Comparison of ENCODE assay signal across 8 cellular contexts in genomic region chr4:82899339-82899738, GRCh38. TPM values are rescaled to one million over a fixed set of nuclear protein-coding genes. Genes with fewer than 3 reads are reported as not detected.
A peak's percentile ranks its signal among the peaks of the same experiment; 100 is the strongest.
DNase-seq lines count a peak whose midpoint lies in the region; ATAC-seq and TF ChIP-seq lines count a peak whose summit lies in the region.
"Had no signal": no experiment of that assay in that cellular context is flagged by ENCODE, and none has a peak within 500 bp of the region (broad histone marks: within the 10 kb centered on the region; RNA-seq: fewer than 3 reads in every experiment).

No MANE protein-coding gene starts in this region.

- peaks cover 25% of the 10 kb centered on the region for H3K36me3 Mint-ChIP-seq in GM23338 (ENCODE audit: low read depth)

- no peak for TF ChIP-seq EP300 in stomach (IDR thresholded peaks at IDR 0.05)

- H3K4me2 ChIP-seq in GM23338 = peak overlapping the region; percentile 93

- H3K4me1 ChIP-seq in GM23338 (ENCODE audit: insufficient read depth) = 0 out of 2 replicates have a peak, but pooled peaks cover 4% of the 10 kb centered on the region
- no peaks in the 10 kb centered on the region for H3K4me1 ChIP-seq in iPS DF 6.9 (ENCODE audit: control insufficient read depth, insufficient read depth, low read length)
- peaks cover 14 to 46% (median 28%) of the 10 kb centered on the region in 4 donors for H3K4me1 ChIP-seq in stomach

- H3K27ac ChIP-seq in GM23338 (ENCODE audit: low read depth) = peak overlapping the region; percentile 98
- H3K27ac ChIP-seq in SK-N-MC = peak overlapping the region; percentile 89
- H3K27ac ChIP-seq in iPS DF 6.9 (ENCODE audit: low read length) = no peak overlapping the region
- H3K27ac ChIP-seq in stomach = peak overlapping the region; percentile 77 to 100 (median 99)

- H3K27me3 ChIP-seq in GM23338 (ENCODE audit: insufficient read depth) (no peaks in the 10 kb centered on the region), iPS DF 6.9 (ENCODE audit: control insufficient read depth, insufficient read depth, low read length) (no peaks in the 10 kb centered on the region), stomach (no peaks in the 10 kb centered on the region)

- peaks cover 34% of the 10 kb centered on the region; the same call in 1 of the 2 replicates for H3K36me3 ChIP-seq in GM23338 (ENCODE audit: insufficient read depth)
- peaks cover 50% of the 10 kb centered on the region for H3K36me3 ChIP-seq in SK-N-MC (ENCODE audit: insufficient read depth, low read length)
- H3K36me3 ChIP-seq in iPS DF 6.9 (ENCODE audit: control insufficient read depth, insufficient read depth, low read length) = peaks cover 1% of the 10 kb centered on the region; the same call in 1 of the 2 replicates
- peaks cover 6 to 32% (median 20%) of the 10 kb centered on the region in 4 donors for H3K36me3 ChIP-seq in stomach

- peaks cover 8% of the 10 kb centered on the region for H3K4me1 Mint-ChIP-seq in GM23338

- H2AFZ ChIP-seq in GM23338 = no peak overlapping the region

- intact Hi-C loops in stomach (cut with DNase I; ENCODE audit: low total_unique reads) = no loop called here

- H4K20me1 ChIP-seq in GM23338 (replicated peaks; ENCODE audit: insufficient read depth) = peaks cover 30% of the 10 kb centered on the region

- peaks cover 2% of the 10 kb centered on the region for H3K27me3 Mint-ChIP-seq in GM23338 (ENCODE audit: insufficient read depth, low read depth, poor library complexity)

- peaks cover 86% of the 10 kb centered on the region for H3K79me2 ChIP-seq in GM23338 (replicated peaks; ENCODE audit: insufficient read depth)

- no peak for DNase-seq in GM23338 (ENCODE audit: low spot score)
- DNase-seq in SK-N-MC (ENCODE audit: low read depth, low spot score) = no peak
- no peak for DNase-seq in iPS DF 6.9 (ENCODE audit: low read depth, low spot score)
- DNase-seq in stomach = no peak
- no peak for DNase-seq in NCI-H1105 treated with DMSO at 0.1 percent for 48 hours (lab: John Stamatoyannopoulos, UW)
- DNase-seq in NCI-H1694 treated with DMSO at 0.1 percent for 48 hours (lab: John Stamatoyannopoulos, UW) = no peak
- DNase-seq: nucleus accumbens had no signal

- H3K9me3 ChIP-seq in SK-N-MC (ENCODE audit: low read depth, low read length) (no peaks in the 10 kb centered on the region), iPS DF 6.9 (ENCODE audit: control insufficient read depth, insufficient read depth, low read length) (no peaks in the 10 kb centered on the region), stomach (no peaks in the 10 kb centered on the region)

- H3K9me3 Mint-ChIP-seq in GM23338 = no peaks in the 10 kb centered on the region

- ATAC-seq in GM23338 (no peak), HG03280 (IDR thresholded peaks at IDR 0.05; ENCODE audit: unreplicated experiment) (no peak)

- H3K9me2 ChIP-seq in GM23338 (ENCODE audit: insufficient read depth) = no peaks in the 10 kb centered on the region

- peak overlapping the region; percentile 86 for H3K4me3 ChIP-seq in GM23338
- H3K4me3 ChIP-seq in SK-N-MC = peak overlapping the region; percentile 90
- peak overlapping the region; percentile 87; the same call in 1 of the 2 replicates for H3K4me3 ChIP-seq in iPS DF 6.9 (ENCODE audit: low read length)
- H3K4me3 ChIP-seq in stomach = peak overlapping the region; percentile 60 to 74 (median 68)

- no peak overlapping the region for H3K27ac Mint-ChIP-seq in GM23338

- peaks cover 15% of the 10 kb centered on the region for H3F3A ChIP-seq in GM23338 (replicated peaks; ENCODE audit: low read depth)

- TF ChIP-seq CTCF in GM23338 (conservative IDR thresholded peaks at IDR 0.05; ENCODE audit: low read depth in 2 of 2) (no peak), stomach (IDR thresholded peaks at IDR 0.05) (no peak)

- no peak for TF ChIP-seq POLR2A in stomach (IDR thresholded peaks at IDR 0.05)

- H3K9ac ChIP-seq in SK-N-MC (ENCODE audit: insufficient read length) = peak overlapping the region; percentile 92

- no peak overlapping the region for H3K4me3 Mint-ChIP-seq in GM23338

- WGBS in iPS DF 6.9 (ENCODE audit: insufficient coverage, insufficient read length) = no CpG with 5 or more reads among the region's 2 CpGs
- 0 to 2% (median 0%) methylated on average over 2 of the region's 2 CpGs for WGBS in stomach, 5 donors

TF ChIP-seq in GM23338, 12 proteins besides CTCF, POLR2A, EP300 and RAD21 (continues in another document):
- TF ChIP-seq NANOG (IDR thresholded peaks at IDR 0.05; ENCODE audit: borderline replicate concordance) (no peak), ZNF331 (CRISPR knock-in tag; IDR thresholded peaks at IDR 0.05; ENCODE audit: low read depth) (no peak), STAT1 (IDR thresholded peaks at IDR 0.05; ENCODE audit: unreplicated experiment) (no peak), ZNF114 (CRISPR knock-in tag; IDR thresholded peaks at IDR 0.05) (no peak), POLR2AphosphoS5 (IDR thresholded peaks at IDR 0.05; ENCODE audit: low read depth) (no peak), ETS1 (IDR thresholded peaks at IDR 0.05) (no peak), CREB1 (CRISPR knock-in tag; IDR thresholded peaks at IDR 0.05; ENCODE audit: low read depth) (no peak), REST (IDR thresholded peaks at IDR 0.05; ENCODE audit: unreplicated experiment) (no peak), EZH2phosphoT487 (IDR thresholded peaks at IDR 0.05; ENCODE audit: unreplicated experiment) (no peak), EZH2 (IDR thresholded peaks at IDR 0.05; ENCODE audit: low read depth, unreplicated experiment) (no peak)

RNA-seq across cellular contexts. Expression of gene THAP9, which starts 1.2 kb away (rescaled TPM):
- total RNA-seq in GM23338 (2014; rRNA removed; shearing (Covaris generic)) = 22.3 and 24.5 TPM in 2 replicates
- polyA plus RNA-seq in GM23338 (2016; fragmentation: Nextera tagmentation; extraction: Ambion mirVana) (6.8 and 8.7 TPM in 2 replicates), stomach (1 to 10 TPM; 1.5 to 2.1 (median 1.7) TPM)
- total RNA-seq in stomach = 1 to 10 TPM in 2 of 5 donors, under 1 TPM in 1, not detected in 2; 0.58 to 8.9 (median 8.6) TPM

RNA-seq across cellular contexts. Expression of gene SEC31A, which starts 8.4 kb away (rescaled TPM):
- total RNA-seq in GM23338 (2014; rRNA removed; shearing (Covaris generic)) = 98.8 and 110 TPM in 2 replicates
- polyA plus RNA-seq in GM23338 (2016; fragmentation: Nextera tagmentation; extraction: Ambion mirVana) (88.8 and 91.0 TPM in 2 replicates), stomach (10 to 100 TPM; 72.1 to 97.1 (median 72.4) TPM)
- 100 to 1,000 TPM in 4 of 5 donors, 10 to 100 TPM in 1; 99.1 to 590 (median 218) TPM for total RNA-seq in stomach
